Comparison of ENCODE assay signal across 1 cellular context in genomic region chr15:75683646-75684312, GRCh38.
TF ChIP-seq lines count a peak whose summit lies in the region.

No MANE protein-coding gene starts in this region.

TF ChIP-seq in HEK293, 187 proteins besides CTCF, POLR2A, EP300 and RAD21 (continued from another document):
- peak; percentile 63 for TF ChIP-seq ZBTB48 (tag by site-specific recombination; IDR thresholded peaks at IDR 0.05)
